In the genomic region with DNA sequence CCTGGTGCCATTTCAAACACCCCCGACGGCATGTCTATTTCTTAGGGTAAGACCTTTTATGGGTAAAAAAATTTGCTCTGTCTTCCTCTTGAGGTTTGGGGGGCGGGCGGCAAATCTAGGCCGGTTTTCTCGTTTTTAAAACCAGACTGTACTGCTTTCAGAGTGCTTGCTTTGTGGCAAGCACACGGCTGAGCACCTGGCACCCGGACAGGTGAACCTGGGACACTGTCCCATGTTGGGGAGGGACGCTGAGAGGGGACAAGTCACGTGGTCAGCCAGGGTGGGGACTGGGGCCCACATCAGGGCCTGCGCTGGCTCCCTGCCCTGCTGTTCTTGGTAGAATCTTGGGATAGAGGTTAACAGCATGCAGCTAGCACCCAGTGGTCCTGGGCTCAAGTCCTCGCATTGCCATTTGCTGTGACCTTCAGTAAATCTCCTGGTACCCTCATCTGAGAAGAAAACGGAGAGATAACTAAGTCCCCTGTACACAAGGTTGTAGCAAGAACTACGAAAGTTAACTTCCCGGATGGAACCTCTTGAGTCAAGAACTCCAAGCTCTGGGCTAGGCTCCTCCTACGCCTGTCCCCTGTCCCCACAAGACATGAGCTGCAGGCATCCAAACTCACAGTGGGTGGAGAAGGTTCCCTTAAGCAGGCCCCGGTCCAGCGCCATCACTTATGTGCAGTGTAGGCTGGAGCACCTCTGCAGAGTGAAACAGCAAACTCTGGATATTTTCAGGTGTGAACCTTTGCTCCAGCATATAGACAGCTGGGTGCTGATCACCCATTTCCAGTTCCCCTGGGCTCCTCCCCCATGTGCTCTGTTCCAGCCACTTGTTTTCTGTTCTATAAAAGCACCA, we compare ENCODE assay signal across 23 cellular contexts. TPM values are rescaled to one million over a fixed set of nuclear protein-coding genes. Genes with fewer than 3 reads are reported as not detected.
A peak's percentile ranks its signal among the peaks of the same experiment; 100 is the strongest.
DNase-seq lines count a peak whose midpoint lies in the region; ATAC-seq, FAIRE-seq and TF ChIP-seq lines count a peak whose summit lies in the region.
"Had no signal": no experiment of that assay in that cellular context is flagged by ENCODE, and none has a peak within 500 bp of the region (broad histone marks: within the 10 kb centered on the region; RNA-seq: fewer than 3 reads in every experiment).

No MANE protein-coding gene starts in this region.

- FAIRE-seq in H1 (lab: Jason Lieb, UNC) (no peak), pancreas (lab: Jason Lieb, UNC) (no peak)
- FAIRE-seq: K562 had no signal

- H4K20me1 ChIP-seq in BLaER1 treated with 17β-estradiol and CSF1 and Interleukin-3, amounts not matched to agents 10 nM and 100 nM = peaks cover 0 to 92% (median 33%) of the 10 kb centered on the region in 11 experiments; a peak in 13 of 22 replicates
- peaks cover 8 to 28% of the 10 kb centered on the region in 2 experiments for H4K20me1 ChIP-seq in H1 (replicated peaks in 1 of 2; ENCODE audit: control insufficient read depth in 1 of 2, insufficient read depth in 2 of 2, low read length in 2 of 2)

- H3K36me3 Mint-ChIP-seq in activated T-helper 2 cell treated with anti-CD3 and anti-CD28 coated beads, Interferon-gamma antibody, Interleukin-2, Interleukin-4, amounts not matched to agents 10 μg/mL and 5 μg/mL and 100 μg/mL, durations not matched to agents 14 hours and 24 hours and 36 hours (ENCODE audit: low read depth) = no peaks in the 10 kb centered on the region
- H3K36me3 Mint-ChIP-seq: activated CD8-positive, alpha-beta memory T cell treated with anti-CD3 and anti-CD28 coated beads, Interleukin-2, amount 10 ng/mL, durations not matched to agents 7 days and 5 days; activated naive CD8-positive, alpha-beta T cell had no signal

- no peak for TF ChIP-seq RAD21 in H1 (IDR thresholded peaks at IDR 0.05 in 1 of 2, conservative IDR thresholded peaks at IDR 0.05 in 1 of 2; ENCODE audit: low read depth in 2 of 2, low read length in 2 of 2)

- no peak overlapping the region for H3K56ac ChIP-seq in H1 (replicated peaks; ENCODE audit: insufficient read length, low read depth, low read length)

- H3K4me3 ChIP-seq in BLaER1 treated with 17β-estradiol and CSF1 and Interleukin-3, amounts not matched to agents 10 nM and 100 nM = no peak overlapping the region; a peak in 1 of 20 replicates
- no peak overlapping the region for H3K4me3 ChIP-seq in H1 (ENCODE audit: extremely low read depth in 1 of 4, insufficient read depth in 2 of 4, low read depth in 3 of 4, low read length in 4 of 4)
- H3K4me3 ChIP-seq in pancreas = no peak overlapping the region
- H3K4me3 ChIP-seq: K562, suprapubic skin had no signal

- H3K36me3 ChIP-seq in BLaER1 treated with 17β-estradiol and CSF1 and Interleukin-3, amounts not matched to agents 10 nM and 100 nM = no peaks in the 10 kb centered on the region
- no peaks in the 10 kb centered on the region for H3K36me3 ChIP-seq in H1 (ENCODE audit: control insufficient read depth in 2 of 4, insufficient read depth in 4 of 4, low read length in 3 of 4)
- H3K36me3 ChIP-seq in pancreas = no peaks in the 10 kb centered on the region
- H3K36me3 ChIP-seq: suprapubic skin had no signal

- H3K4me3 Mint-ChIP-seq in activated T-helper 2 cell treated with anti-CD3 and anti-CD28 coated beads, Interferon-gamma antibody, Interleukin-2, Interleukin-4, amounts not matched to agents 10 μg/mL and 5 μg/mL and 100 μg/mL, durations not matched to agents 14 hours and 24 hours and 36 hours (ENCODE audit: low read depth) = no peak overlapping the region
- H3K4me3 Mint-ChIP-seq: activated CD8-positive, alpha-beta memory T cell treated with anti-CD3 and anti-CD28 coated beads, Interleukin-2, amount 10 ng/mL, durations not matched to agents 7 days and 5 days; activated naive CD8-positive, alpha-beta T cell; activated T-helper 1 cell treated with anti-CD3 and anti-CD28 coated beads, Interleukin-12 subunit alpha, Interleukin-12 subunit beta, Interleukin-2, Interleukin-4 antibody, amounts not matched to agents 30 ng/mL and 10 ng/mL and 1 ng/mL, durations not matched to agents 14 hours and 24 hours and 36 hours; CD4-positive, alpha-beta T cell had no signal

- H2AFZ ChIP-seq in H1 (ENCODE audit: low read length) = no peak overlapping the region

- H4K8ac ChIP-seq in H1 (ENCODE audit: extremely low read depth, insufficient read depth, low read length) = peak overlapping the region; percentile 45

- H3K23me2 ChIP-seq in H1 (ENCODE audit: low read depth, low read length) = no peaks in the 10 kb centered on the region

- H2BK12ac ChIP-seq in H1 (ENCODE audit: low read depth, low read length) = peak overlapping the region; percentile 55; the same call in 1 of the 2 replicates

- no peak overlapping the region for H2BK20ac ChIP-seq in H1 (ENCODE audit: low read length)

- H2AK5ac ChIP-seq in H1 (ENCODE audit: low read depth, low read length) = no peak overlapping the region

- no peak overlapping the region for H3K18ac ChIP-seq in H1 (ENCODE audit: extremely low read depth, low read length)

- no peak overlapping the region; the same call in 1 of the 2 replicates for H2BK5ac ChIP-seq in H1 (ENCODE audit: low read depth, low read length)

- no peak overlapping the region for H3K4ac ChIP-seq in H1 (replicated peaks; ENCODE audit: insufficient read length, low read depth, low read length)

- H3K4me1 Mint-ChIP-seq in activated T-helper 2 cell treated with anti-CD3 and anti-CD28 coated beads, Interferon-gamma antibody, Interleukin-2, Interleukin-4, amounts not matched to agents 10 μg/mL and 5 μg/mL and 100 μg/mL, durations not matched to agents 14 hours and 24 hours and 36 hours (ENCODE audit: low read depth) = no peaks in the 10 kb centered on the region
- H3K4me1 Mint-ChIP-seq: activated CD8-positive, alpha-beta memory T cell treated with anti-CD3 and anti-CD28 coated beads, Interleukin-2, amount 10 ng/mL, durations not matched to agents 7 days and 5 days had no signal

- no peak overlapping the region for H3K14ac ChIP-seq in H1 (ENCODE audit: insufficient read length)

- no peak for TF ChIP-seq POLR2A in H1 (IDR thresholded peaks at IDR 0.05; ENCODE audit: control extremely low read depth in 1 of 2, low read depth in 2 of 2, low read length in 2 of 2)

- H3K79me2 ChIP-seq in H1 (ENCODE audit: control insufficient read depth in 1 of 2, insufficient read depth in 2 of 2, low read length in 2 of 2) = peaks cover 0 to 54% of the 10 kb centered on the region in 2 experiments; a peak in 2 of 4 replicates

- intact Hi-C loops in pancreas (cut with DNase I) = no loop called here
- intact Hi-C loops in activated T-helper 2 cell treated with anti-CD3 and anti-CD28 coated beads, Interferon-gamma antibody, Interleukin-2, Interleukin-4, amounts not matched to agents 10 μg/mL and 5 μg/mL and 100 μg/mL, durations not matched to agents 14 hours and 24 hours and 36 hours (cut with micrococcal nuclease) = no loop called here

- H3K79me1 ChIP-seq in H1 (ENCODE audit: low read depth, low read length) = peaks cover 9% of the 10 kb centered on the region

- H3K27me3 Mint-ChIP-seq in activated T-helper 2 cell treated with anti-CD3 and anti-CD28 coated beads, Interferon-gamma antibody, Interleukin-2, Interleukin-4, amounts not matched to agents 10 μg/mL and 5 μg/mL and 100 μg/mL, durations not matched to agents 14 hours and 24 hours and 36 hours (ENCODE audit: low read depth) = peaks cover 4% of the 10 kb centered on the region
- H3K27me3 Mint-ChIP-seq: activated CD8-positive, alpha-beta memory T cell treated with anti-CD3 and anti-CD28 coated beads, Interleukin-2, amount 10 ng/mL, durations not matched to agents 7 days and 5 days; activated naive CD8-positive, alpha-beta T cell; CD4-positive, alpha-beta T cell had no signal

- 84% methylated on average over 18 of the region's 18 CpGs; no CpG with 5 or more reads in 1 of the 2 experiments for WGBS in H1 (ENCODE audit: extremely low coverage in 1 of 2, insufficient coverage in 1 of 2, insufficient read length in 1 of 2, insufficient replicate concordance in 2 of 2, low coverage in 1 of 2, low lambda C conversion rate in 2 of 2, missing lambda C conversion rate in 1 of 2), 2 experiments
- 61 to 62% methylated on average over 18 of the region's 18 CpGs for WGBS in pancreas, 2 donors

- no peaks in the 10 kb centered on the region for H3K9me3 Mint-ChIP-seq in activated T-helper 2 cell treated with anti-CD3 and anti-CD28 coated beads, Interferon-gamma antibody, Interleukin-2, Interleukin-4, amounts not matched to agents 10 μg/mL and 5 μg/mL and 100 μg/mL, durations not matched to agents 14 hours and 24 hours and 36 hours
- H3K9me3 Mint-ChIP-seq: activated T-helper 1 cell treated with anti-CD3 and anti-CD28 coated beads, Interleukin-12 subunit alpha, Interleukin-12 subunit beta, Interleukin-2, Interleukin-4 antibody, amounts not matched to agents 30 ng/mL and 10 ng/mL and 1 ng/mL, durations not matched to agents 14 hours and 24 hours and 36 hours; CD4-positive, alpha-beta T cell had no signal

- no peak for TF ChIP-seq EP300 in H1 (IDR thresholded peaks at IDR 0.05; ENCODE audit: borderline replicate concordance in 1 of 2, low read depth in 2 of 2, low read length in 2 of 2)

- CTCF ChIA-PET in H1 (lab: Charles Lee; ENCODE audit: partially characterized antibody) = interaction anchor here (1.0 to 1.6 kb wide), 5 partner anchors 9 to 26 kb away, joined by 3 to 5 read pairs (median 4); no protein-coding TSS in a partner anchor

- peak; percentile 19 to 56 (median 39) for ATAC-seq in pancreas
- ATAC-seq in stimulated activated naive CD8-positive, alpha-beta T cell treated with anti-CD3 and anti-CD28 coated beads, Interleukin-15, Interleukin-2, amounts not matched to agents 100 U/mL and 50 U/mL, for 24 hours = no peak
- ATAC-seq: activated CD8-positive, alpha-beta memory T cell treated with anti-CD3 and anti-CD28 coated beads, Interleukin-2, amount 10 ng/mL, durations not matched to agents 7 days and 5 days; K562 had no signal

- no peak overlapping the region for H4K5ac ChIP-seq in H1 (ENCODE audit: insufficient read length, low read depth, low read length)

- peak overlapping the region in 5 of 11 experiments; percentile 24 to 63 (median 53); a peak in 6 of 22 replicates for H3K9ac ChIP-seq in BLaER1 treated with 17β-estradiol and CSF1 and Interleukin-3, amounts not matched to agents 10 nM and 100 nM
- H3K9ac ChIP-seq in H1 (replicated peaks in 1 of 4; ENCODE audit: extremely low read depth in 1 of 4, low read depth in 3 of 4, low read length in 3 of 4) = no peak overlapping the region

- peak overlapping the region in 9 of 11 experiments; percentile 15 to 93 (median 75); a peak in 17 of 22 replicates for H3K4me2 ChIP-seq in BLaER1 treated with 17β-estradiol and CSF1 and Interleukin-3, amounts not matched to agents 10 nM and 100 nM
- H3K4me2 ChIP-seq in H1 (ENCODE audit: insufficient read depth in 1 of 2, low read depth in 2 of 2, low read length in 2 of 2) = no peak overlapping the region; a peak in 1 of 4 replicates

- DNase-seq in NCI-H2029 treated with DMSO at 0.1 percent for 48 hours (lab: John Stamatoyannopoulos, UW) (peak; percentile 12), H1 (ENCODE audit: low read depth in 1 of 2, low spot score in 2 of 2) (no peak), pancreas (peak in 4 of 6 donors; percentile 18 to 61 (median 45)), NCI-H226 (no peak), hippocampal formation (lab: John Stamatoyannopoulos, UW) (no peak)
- no peak for DNase-seq in activated T-helper 2 cell treated with anti-CD3 and anti-CD28 coated beads, Interferon-gamma antibody, Interleukin-2, Interleukin-4, amounts not matched to agents 10 μg/mL and 5 μg/mL and 100 μg/mL, durations not matched to agents 14 hours and 24 hours and 36 hours (ENCODE audit: low spot score)
- DNase-seq in stimulated activated naive CD8-positive, alpha-beta T cell treated with anti-CD3 and anti-CD28 coated beads, Interleukin-15, Interleukin-2, amounts not matched to agents 100 U/mL and 50 U/mL, for 24 hours = no peak
- DNase-seq: activated CD8-positive, alpha-beta memory T cell treated with anti-CD3 and anti-CD28 coated beads, Interleukin-2, amount 10 ng/mL, durations not matched to agents 7 days and 5 days; CD4-positive, alpha-beta T cell; DMS53; GF-D8; MV-4-11; NCI-H1930; NCI-H446 treated with DMSO at 0.1 percent for 48 hours; nucleus accumbens; retina; stimulated activated CD4-positive, alpha-beta T cell treated with anti-CD3 and anti-CD28 coated beads, Interleukin-12 subunit alpha, Interleukin-12 subunit beta, amount 100 ng/mL, for 4 hours had no signal

- no peak overlapping the region for H4K91ac ChIP-seq in H1 (replicated peaks; ENCODE audit: insufficient read length, low read length)

- TF ChIP-seq CTCF in H1 (IDR thresholded peaks at IDR 0.05; ENCODE audit: control extremely low read depth in 1 of 3, insufficient read depth in 1 of 3, low read depth in 1 of 3, low read length in 3 of 3) (no peak), pancreas (IDR thresholded peaks at IDR 0.05) (no peak)

- H2BK120ac ChIP-seq in H1 (replicated peaks; ENCODE audit: low read depth, low read length) = no peak overlapping the region

- no peaks in the 10 kb centered on the region for H3K9me3 ChIP-seq in BLaER1 treated with 17β-estradiol and CSF1 and Interleukin-3, amounts not matched to agents 10 nM and 100 nM (replicated peaks in 1 of 11)
- no peaks in the 10 kb centered on the region for H3K9me3 ChIP-seq in H1 (ENCODE audit: insufficient read depth in 2 of 2, low read depth in 1 of 2, low read length in 1 of 2)
- no peaks in the 10 kb centered on the region for H3K9me3 ChIP-seq in pancreas
- H3K9me3 ChIP-seq: suprapubic skin had no signal

- peak overlapping the region in 4 of 11 experiments; percentile 17 to 58 (median 41); a peak in 5 of 22 replicates for H3K27ac ChIP-seq in BLaER1 treated with 17β-estradiol and CSF1 and Interleukin-3, amounts not matched to agents 10 nM and 100 nM
- no peak overlapping the region for H3K27ac ChIP-seq in H1 (ENCODE audit: low read depth, low read length)
- no peak overlapping the region for H3K27ac ChIP-seq in pancreas
- H3K27ac ChIP-seq: suprapubic skin had no signal

- peaks cover 0 to 15% (median 0%) of the 10 kb centered on the region in 11 experiments; a peak in 3 of 22 replicates for H3K27me3 ChIP-seq in BLaER1 treated with 17β-estradiol and CSF1 and Interleukin-3, amounts not matched to agents 10 nM and 100 nM
- H3K27me3 ChIP-seq in H1 (replicated peaks in 1 of 4; ENCODE audit: control insufficient read depth in 3 of 4, extremely low read depth in 1 of 4, insufficient read depth in 3 of 4, low read length in 3 of 4) = no peaks in the 10 kb centered on the region
- H3K27me3 ChIP-seq in pancreas = no peaks in the 10 kb centered on the region
- H3K27me3 ChIP-seq: suprapubic skin had no signal

- no peak overlapping the region for H3K23ac ChIP-seq in H1 (ENCODE audit: insufficient read length)

- peaks cover 15 to 100% (median 96%) of the 10 kb centered on the region in 10 experiments for H3K4me1 ChIP-seq in BLaER1 treated with 17β-estradiol and CSF1 and Interleukin-3, amounts not matched to agents 10 nM and 100 nM
- H3K4me1 ChIP-seq in H1 (replicated peaks in 1 of 4; ENCODE audit: control insufficient read depth in 3 of 4, insufficient read depth in 4 of 4, low read length in 3 of 4) (peaks cover 0 to 19% (median 7%) of the 10 kb centered on the region in 4 experiments; a peak in 6 of 7 replicates), pancreas (no peaks in the 10 kb centered on the region)

- no peak overlapping the region for H3K27ac Mint-ChIP-seq in activated T-helper 2 cell treated with anti-CD3 and anti-CD28 coated beads, Interferon-gamma antibody, Interleukin-2, Interleukin-4, amounts not matched to agents 10 μg/mL and 5 μg/mL and 100 μg/mL, durations not matched to agents 14 hours and 24 hours and 36 hours
- H3K27ac Mint-ChIP-seq: activated CD8-positive, alpha-beta memory T cell treated with anti-CD3 and anti-CD28 coated beads, Interleukin-2, amount 10 ng/mL, durations not matched to agents 7 days and 5 days; activated naive CD8-positive, alpha-beta T cell; activated T-helper 1 cell treated with anti-CD3 and anti-CD28 coated beads, Interleukin-12 subunit alpha, Interleukin-12 subunit beta, Interleukin-2, Interleukin-4 antibody, amounts not matched to agents 30 ng/mL and 10 ng/mL and 1 ng/mL, durations not matched to agents 14 hours and 24 hours and 36 hours; CD4-positive, alpha-beta T cell had no signal

- POLR2A ChIA-PET in H1 (lab: Charles Lee; ENCODE audit: partially characterized antibody) = no interaction called here

- peak overlapping the region; percentile 46; the same call in 1 of the 2 replicates for H2BK15ac ChIP-seq in H1 (ENCODE audit: low read length)

RNA-seq across cellular contexts. Expression of a gene that starts 41.7 kb away (rescaled TPM):
- 20.0 and 20.5 TPM in 2 replicates for total RNA-seq in H1 (2021; fragmentation: NEBNext Ultra II Directional; extraction: Animal tissue kit (Norgen Biotek cat#: 25700))
- 12.7 and 18.1 TPM in 2 replicates for polyA plus RNA-seq in H1 (2011; rRNA removed)
- polyA plus RNA-seq in H1 (2011; cell fraction: cytosol; rRNA removed) = 10.3 TPM
- polyA plus RNA-seq in H1 (2011; cell fraction: nucleus; rRNA removed) = 21.0 TPM
- polyA plus RNA-seq in H1 (2012, experiment 1 of 2) = 3.8 to 11.4 TPM (median 10.2 TPM) in 4 replicates
- polyA plus RNA-seq in H1 (2012, experiment 2 of 2) = 7.9 TPM
- polyA plus RNA-seq in H1 (2013, experiment 1 of 2) = 17.9 TPM
- 19.1 TPM for polyA plus RNA-seq in H1 (2013, experiment 2 of 2)
- 5.6 and 6.0 TPM in 2 replicates for polyA minus RNA-seq in H1 (2011; rRNA and poly(A)+ RNA removed)
- 15.3 TPM for polyA minus RNA-seq in H1 (2011; cell fraction: cytosol; rRNA and poly(A)+ RNA removed)
- polyA minus RNA-seq in H1 (2011; cell fraction: nucleus; rRNA and poly(A)+ RNA removed) = 12.0 TPM
- 10 to 100 TPM; 24.8 to 98.2 (median 33.6) TPM for total RNA-seq in pancreas
- polyA plus RNA-seq in pancreas = 10 to 100 TPM; 28.4 to 45.5 TPM
- 0.99 and 1.1 TPM in 2 replicates for total RNA-seq in activated T-helper 2 cell treated with anti-CD3 and anti-CD28 coated beads, Interferon-gamma antibody, Interleukin-2, Interleukin-4, amounts not matched to agents 10 μg/mL and 5 μg/mL and 100 μg/mL, durations not matched to agents 14 hours and 24 hours and 36 hours
- polyA plus RNA-seq: K562 had no signal

RNA-seq across cellular contexts. Expression of a gene that starts 47.9 kb away (rescaled TPM):
- total RNA-seq in H1 (2021; fragmentation: NEBNext Ultra II Directional; extraction: Animal tissue kit (Norgen Biotek cat#: 25700)) = not detected in 2 replicates
- polyA plus RNA-seq in H1 (2011; rRNA removed) (not detected in 2 replicates), pancreas (under 1 TPM; 0.09 to 0.15 TPM)
- not detected for polyA plus RNA-seq in H1 (2011; cell fraction: cytosol; rRNA removed)
- polyA plus RNA-seq in H1 (2011; cell fraction: nucleus; rRNA removed) = not detected
- polyA plus RNA-seq in H1 (2012, experiment 1 of 2) = not detected in 4 replicates
- polyA plus RNA-seq in H1 (2012, experiment 2 of 2) = not detected
- not detected for polyA plus RNA-seq in H1 (2013, experiment 1 of 2)
- polyA plus RNA-seq in H1 (2013, experiment 2 of 2) = not detected
- polyA minus RNA-seq in H1 (2011; rRNA and poly(A)+ RNA removed) = not detected in 2 replicates
- polyA minus RNA-seq in H1 (2011; cell fraction: cytosol; rRNA and poly(A)+ RNA removed) = not detected
- not detected for polyA minus RNA-seq in H1 (2011; cell fraction: nucleus; rRNA and poly(A)+ RNA removed)
- total RNA-seq in pancreas = under 1 TPM in 3 of 6 donors, not detected in 3; 0.17 to 0.90 (median 0.24) TPM
- total RNA-seq in activated T-helper 2 cell treated with anti-CD3 and anti-CD28 coated beads, Interferon-gamma antibody, Interleukin-2, Interleukin-4, amounts not matched to agents 10 μg/mL and 5 μg/mL and 100 μg/mL, durations not matched to agents 14 hours and 24 hours and 36 hours = 0.32 and 0.62 TPM in 2 replicates
- total RNA-seq: K562 had no signal
- polyA plus RNA-seq: AG04450, K562 had no signal

Comparison
In these comparisons a context has a peak if more than half of its experiments do, and no peak if none do; other contexts are left out.
1. H3K4me2 ChIP-seq: peak in BLaER1 treated with 17β-estradiol and CSF1 and Interleukin-3, amounts not matched to agents 10 nM and 100 nM (9 of 11); none in H1 (0 of 2).
2. DNase-seq: peak in NCI-H2029 treated with DMSO at 0.1 percent for 48 hours (single experiment) and pancreas (4 of 6); none in H1 (0 of 2), NCI-H226 (single experiment), hippocampal formation (0 of 2), activated T-helper 2 cell treated with anti-CD3 and anti-CD28 coated beads, Interferon-gamma antibody, Interleukin-2, Interleukin-4, amounts not matched to agents 10 μg/mL and 5 μg/mL and 100 μg/mL, durations not matched to agents 14 hours and 24 hours and 36 hours (single experiment) and stimulated activated naive CD8-positive, alpha-beta T cell treated with anti-CD3 and anti-CD28 coated beads, Interleukin-15, Interleukin-2, amounts not matched to agents 100 U/mL and 50 U/mL, for 24 hours (single experiment).